In genomic region chr6:38322123-38322522, GRCh38 we compare ENCODE assay signal across 22 cellular contexts.
"Had no signal": no experiment of that assay in that cellular context is flagged by ENCODE, and none has a peak within 500 bp of the region (broad histone marks: within the 10 kb centered on the region; RNA-seq: fewer than 3 reads in every experiment).

No MANE protein-coding gene starts in this region.

- H3K4me3 ChIP-seq: cardiac muscle cell, heart right ventricle, pancreas, stomach, suprapubic skin, tibial nerve had no signal

- FAIRE-seq: keratinocyte, pancreas, small intestine had no signal

- H3K9me3 ChIP-seq: heart right ventricle, pancreas, stomach, suprapubic skin, tibial nerve had no signal

- H3K27ac ChIP-seq: cardiac muscle cell, heart right ventricle, pancreas, stomach, suprapubic skin, tibial nerve had no signal

- H3K4me1 ChIP-seq: pancreas, stomach, suprapubic skin, tibial nerve had no signal

- DNase-seq: activated B cell treated with CpG ODN at 0.5 μM for 24 hours; activated CD4-positive, alpha-beta T cell treated with anti-CD3 and anti-CD28 coated beads for 36 hours; activated CD4-positive, alpha-beta T cell treated with anti-CD3 and anti-CD28 coated beads, Interleukin-2, amount 50 U/mL, for 4 hours; activated CD8-positive, alpha-beta memory T cell treated with anti-CD3 and anti-CD28 coated beads, Interleukin-2, amount 50 U/mL, for 48 hours; activated naive CD4-positive, alpha-beta T cell treated with Interleukin-2 at 50 U/mL for 16 hours; activated naive CD8-positive, alpha-beta T cell treated with anti-CD3 and anti-CD28 coated beads for 36 hours; activated T-cell treated with anti-CD3 and anti-CD28 coated beads, Interleukin-2, amount 50 U/mL, for 4 hours; amniotic stem cell; effector CD4-positive, alpha-beta T cell; heart right ventricle; left ventricle myocardium superior; mammary epithelial cell; pancreas; small intestine; stomach had no signal

- ATAC-seq: activated CD4-positive, alpha-beta T cell treated with anti-CD3 and anti-CD28 coated beads for 36 hours; activated T-cell treated with anti-CD3 and anti-CD28 coated beads, Interleukin-2, amount 50 U/mL, for 4 hours; left ventricle myocardium superior; natural killer cell treated with Interleukin-12 subunit alpha and Interleukin-12 subunit beta and Interleukin-15 and Interleukin-18, amount 100 ng/mL, for 72 hours; pancreas; sciatic nerve; stimulated activated memory B cell treated with anti-CD40 and anti-IgM and Interleukin-4, amounts not matched to agents 10 μg/mL and 1 μg/mL and 100 μg/mL, for 72 hours had no signal

- H3K36me3 ChIP-seq: cardiac muscle cell, heart right ventricle, pancreas, stomach, suprapubic skin, tibial nerve had no signal

- H3K27me3 ChIP-seq: cardiac muscle cell, heart right ventricle, pancreas, stomach, suprapubic skin, tibial nerve had no signal
